In the genomic region with DNA sequence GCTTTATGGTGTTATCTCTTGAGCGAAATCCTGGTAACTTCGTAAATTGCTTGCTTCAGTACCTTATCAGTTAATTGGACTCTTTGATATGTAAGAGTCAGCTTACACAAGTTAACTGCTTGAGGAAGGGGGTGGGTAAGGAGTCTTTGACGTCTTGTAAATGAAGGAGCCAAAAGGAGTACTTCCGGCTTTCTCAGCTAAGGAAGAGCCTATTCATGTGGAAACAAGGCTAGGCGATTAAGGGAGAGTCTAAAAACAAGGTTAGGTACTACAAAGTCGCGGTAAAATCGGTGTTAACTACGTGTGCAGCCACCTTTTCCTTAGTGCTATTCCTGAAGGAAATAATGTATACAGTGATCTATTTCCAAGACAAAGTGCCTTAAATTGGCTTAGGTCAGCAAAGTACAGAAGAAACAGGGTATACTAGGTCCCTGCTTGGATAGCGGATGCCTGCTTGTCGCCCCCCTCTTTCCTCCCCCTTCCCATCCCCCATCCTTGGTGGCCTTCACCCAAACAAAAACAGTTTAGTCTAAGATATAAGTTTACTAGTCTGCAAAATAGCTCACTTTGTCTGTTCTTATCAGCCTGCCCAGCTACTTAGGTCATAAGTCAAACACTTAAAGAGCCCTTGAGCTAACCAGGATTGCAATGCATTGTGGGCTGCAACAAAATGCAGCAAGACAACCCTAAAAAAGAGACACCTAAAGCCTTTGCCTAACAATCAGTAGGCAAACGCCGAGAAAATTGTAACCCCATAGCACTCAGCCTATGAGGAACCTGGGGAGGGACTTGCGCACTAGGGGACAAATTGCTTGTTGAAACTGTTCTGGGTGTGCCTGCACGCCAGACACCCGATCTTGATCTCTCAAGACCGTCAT, we compare ENCODE assay signal across 17 cellular contexts.
DNase-seq lines count a peak whose midpoint lies in the region; ATAC-seq, FAIRE-seq and TF ChIP-seq lines count a peak whose summit lies in the region.
"Had no signal": no experiment of that assay in that cellular context is flagged by ENCODE, and none has a peak within 500 bp of the region (broad histone marks: within the 10 kb centered on the region; RNA-seq: fewer than 3 reads in every experiment).

No MANE protein-coding gene starts in this region.

- no peaks in the 10 kb centered on the region for H4K20me1 ChIP-seq in GM12878 (ENCODE audit: control insufficient read depth, insufficient read depth)

- SMC1A ChIA-PET in GM12878 (lab: Charles Lee; ENCODE audit: uncharacterized antibody, unreplicated experiment) = no interaction called here

- TF ChIP-seq POLR2A in GM12878 (IDR thresholded peaks at IDR 0.05; ENCODE audit: low read depth, low read length) = no peak

- H3K27ac Mint-ChIP-seq in mesothelial cell of epicardium = no peak overlapping the region
- H3K27ac Mint-ChIP-seq: activated B cell treated with CpG ODN at 0.5 μM for 24 hours had no signal

- no peak overlapping the region for H3K4me3 ChIP-seq in GM12878
- H3K4me3 ChIP-seq: ascending aorta had no signal

- H3K9ac ChIP-seq in GM12878 (ENCODE audit: control insufficient read depth, insufficient read depth, low read length) = no peak overlapping the region

- POLR2A ChIA-PET in GM12878 (lab: Charles Lee) = no interaction called here

- peaks cover 2% of the 10 kb centered on the region; the same call in 2 of the 3 replicates for H3K9me3 ChIP-seq in GM12878 (replicated peaks; ENCODE audit: control insufficient read depth, insufficient read depth, low read length)
- H3K9me3 ChIP-seq: ascending aorta had no signal

- no peak overlapping the region for H2AFZ ChIP-seq in GM12878 (ENCODE audit: control insufficient read depth, low read depth, low read length)

- H3K27ac ChIP-seq in GM12878 (ENCODE audit: control insufficient read depth, insufficient read depth) = no peak overlapping the region
- H3K27ac ChIP-seq: ascending aorta had no signal

- no peaks in the 10 kb centered on the region for H3K9me3 Mint-ChIP-seq in mesothelial cell of epicardium

- peak overlapping the region; percentile 23 for H3K4me3 Mint-ChIP-seq in mesothelial cell of epicardium
- H3K4me3 Mint-ChIP-seq: activated B cell treated with CpG ODN at 0.5 μM for 24 hours had no signal

- TF ChIP-seq EP300 in GM12878 (IDR thresholded peaks at IDR 0.05; ENCODE audit: borderline replicate concordance in 1 of 2, control insufficient read depth in 1 of 2, low read depth in 2 of 2, low read length in 2 of 2) = no peak

- H3K27me3 Mint-ChIP-seq in mesothelial cell of epicardium (ENCODE audit: low read depth) = peaks cover 97% of the 10 kb centered on the region

- no peak overlapping the region for H3K4me2 ChIP-seq in GM12878 (ENCODE audit: control insufficient read depth, insufficient read depth)

- RAD21 ChIA-PET in GM12878 (lab: Charles Lee; ENCODE audit: unreplicated experiment) = no interaction called here

- 27% methylated on average over 16 of the region's 17 CpGs for WGBS in GM12878 (ENCODE audit: insufficient coverage, insufficient replicate concordance, low lambda C conversion rate, missing lambda C conversion rate)

- DNase-seq in activated effector memory CD4-positive, alpha-beta T cell treated with anti-CD3 and anti-CD28 coated beads, Interleukin-2, amount 50 U/mL, for 16 hours = peak; percentile 33
- DNase-seq in activated effector memory CD4-positive, alpha-beta T cell treated with Interleukin-2 at 50 U/mL for 16 hours = no peak
- peak; percentile 52 for DNase-seq in NCI-H1105 (lab: John Stamatoyannopoulos, UW)
- DNase-seq in GM12878 (ENCODE audit: low read depth, low spot score) = no peak
- DNase-seq in mesothelial cell of epicardium (ENCODE audit: low spot score in 2 of 2, unreplicated experiment in 2 of 2) = no peak
- DNase-seq in stimulated activated CD4-positive, alpha-beta T cell treated with anti-CD3 and anti-CD28 coated beads, Interleukin-4, amount 100 ng/mL, for 24 hours = no peak
- no peak for DNase-seq in AML-193 (lab: John Stamatoyannopoulos, UW)
- DNase-seq: ACHN, activated B cell treated with CpG ODN at 0.5 μM for 24 hours, COR-L47, kidney, NCI-H1417 treated with DMSO at 0.1 percent for 48 hours, NCI-H524 treated with DMSO at 0.1 percent for 48 hours, Right ventricle myocardium superior had no signal

- peaks cover 5% of the 10 kb centered on the region for H3K4me1 Mint-ChIP-seq in mesothelial cell of epicardium

- TF ChIP-seq RAD21 in GM12878 (IDR thresholded peaks at IDR 0.05; ENCODE audit: insufficient read depth, low read depth, low read length) = no peak

- H3K36me3 Mint-ChIP-seq in mesothelial cell of epicardium = no peaks in the 10 kb centered on the region

- ATAC-seq in GM12878 = no peak
- no peak for ATAC-seq in activated CD4-positive, CD25-positive, alpha-beta regulatory T cell treated with anti-CD3 and anti-CD28 coated beads, Interleukin-2, amount 50 U/mL, for 24 hours

- no peaks in the 10 kb centered on the region for H3K36me3 ChIP-seq in GM12878 (ENCODE audit: control insufficient read depth in 2 of 2, insufficient read depth in 2 of 2, low read length in 1 of 2)
- H3K36me3 ChIP-seq: ascending aorta had no signal

- no peaks in the 10 kb centered on the region for H3K4me1 ChIP-seq in GM12878 (ENCODE audit: control insufficient read depth, insufficient read depth, low read length)
- H3K4me1 ChIP-seq: ascending aorta had no signal

- FAIRE-seq in GM12878 (lab: Jason Lieb, UNC) = peak; percentile 44
- FAIRE-seq: HTR-8/SVneo, kidney had no signal

- CTCF ChIA-PET in GM12878 (lab: Yijun Ruan, JAX) = interaction anchor here (0.9 kb wide), 1 partner anchor 61 kb away, joined by 3 read pairs; no protein-coding TSS in a partner anchor

- peaks cover 0 to 12% of the 10 kb centered on the region in 2 experiments; a peak in 3 of 4 replicates for H3K27me3 ChIP-seq in GM12878 (replicated peaks in 1 of 2; ENCODE audit: control insufficient read depth in 2 of 2, insufficient read depth in 2 of 2, low read length in 1 of 2)

- no peaks in the 10 kb centered on the region for H3K79me2 ChIP-seq in GM12878 (ENCODE audit: control insufficient read depth, insufficient read depth, low read length)

- BruUV-seq in GM12878 (replicated peaks; lab: Mats Ljungman, UMichigan) = no TSS peak

- TF ChIP-seq CTCF in GM12878 (IDR thresholded peaks at IDR 0.05 in 2 of 3, conservative IDR thresholded peaks at IDR 0.05 in 1 of 3; ENCODE audit: control insufficient read depth in 2 of 3, extremely low read depth in 1 of 3, insufficient read depth in 1 of 3, low read depth in 3 of 3, low read length in 3 of 3) = no peak
- no peak for TF ChIP-seq CTCF in mesothelial cell of epicardium (IDR thresholded peaks at IDR 0.05; ENCODE audit: unreplicated experiment)

- intact Hi-C loops in GM12878 (cut with micrococcal nuclease; ENCODE audit: unreplicated experiment) = no loop called here

- in situ Hi-C loops in GM12878 (cut with MboI) = loop anchor here (10.0 kb wide), 1 partner anchor 58 kb away; no protein-coding TSS in a partner anchor

TF ChIP-seq in GM12878, 131 proteins besides CTCF, POLR2A, EP300 and RAD21:
- TF ChIP-seq NFIC (IDR thresholded peaks at IDR 0.05; ENCODE audit: low read depth, low read length) = no peak

Comparison
In these comparisons a context has a peak if more than half of its experiments do, and no peak if none do; other contexts are left out.
1. DNase-seq: peak in activated effector memory CD4-positive, alpha-beta T cell treated with anti-CD3 and anti-CD28 coated beads, Interleukin-2, amount 50 U/mL, for 16 hours (single experiment) and NCI-H1105 (single experiment); none in activated effector memory CD4-positive, alpha-beta T cell treated with Interleukin-2 at 50 U/mL for 16 hours (single experiment), GM12878 (single experiment), mesothelial cell of epicardium (0 of 2), stimulated activated CD4-positive, alpha-beta T cell treated with anti-CD3 and anti-CD28 coated beads, Interleukin-4, amount 100 ng/mL, for 24 hours (single experiment) and AML-193 (0 of 2).